10 cellular contexts compared by ENCODE assay signal in genomic region chr2:218860950-218861381, GRCh38. TPM values are rescaled to one million over a fixed set of nuclear protein-coding genes. Genes with fewer than 3 reads are reported as not detected.
DNase-seq lines count a peak whose midpoint lies in the region; TF ChIP-seq lines count a peak whose summit lies in the region.
"Had no signal": no experiment of that assay in that cellular context is flagged by ENCODE, and none has a peak within 500 bp of the region (broad histone marks: within the 10 kb centered on the region; RNA-seq: fewer than 3 reads in every experiment).

No MANE protein-coding gene starts in this region.

- H3K9me3 ChIP-seq in breast epithelium: no peaks in the 10 kb centered on the region
- H3K9me3 ChIP-seq in ascending aorta: no peaks in the 10 kb centered on the region

- no TSS peak for BruUV-seq in MCF 10A (replicated peaks; lab: Mats Ljungman, UMichigan)

- H3K4me1 ChIP-seq in breast epithelium: no peaks in the 10 kb centered on the region
- peaks cover 0 to 14% of the 10 kb centered on the region in 2 donors for H3K4me1 ChIP-seq in ascending aorta

- H3K36me3 Mint-ChIP-seq in MCF 10A (ENCODE audit: insufficient read depth, unreplicated experiment): no peaks in the 10 kb centered on the region
- no peaks in the 10 kb centered on the region for H3K36me3 Mint-ChIP-seq in progenitor cell of endocrine pancreas (ENCODE audit: insufficient read depth)

- peaks cover 3 to 8% of the 10 kb centered on the region in 2 donors for H3K27me3 ChIP-seq in breast epithelium
- peaks cover 58% of the 10 kb centered on the region for H3K27me3 ChIP-seq in brain microvascular endothelial cell (replicated peaks)
- peaks cover 28% of the 10 kb centered on the region for H3K27me3 ChIP-seq in ascending aorta

- intact Hi-C loops in breast epithelium (cut with DNase I; ENCODE audit: low total_unique reads): no loop called here
- intact Hi-C loops in MCF 10A (cut with micrococcal nuclease): no loop called here
- intact Hi-C loops in ascending aorta (cut with DNase I): no loop called here

- H3K27ac Mint-ChIP-seq in MCF 10A (ENCODE audit: low read depth, unreplicated experiment) (no peak overlapping the region), progenitor cell of endocrine pancreas (no peak overlapping the region)

- H3K27me3 Mint-ChIP-seq in MCF 10A (ENCODE audit: insufficient read depth, unreplicated experiment) (peaks cover 70% of the 10 kb centered on the region), progenitor cell of endocrine pancreas (peaks cover 84% of the 10 kb centered on the region)

- POLR2A ChIA-PET in MCF 10A (lab: Yijun Ruan, JAX): interaction anchor here (1.2 kb wide), 1 partner anchor 8 kb away, joined by 3 read pairs; no protein-coding TSS in a partner anchor

- H3K9me3 Mint-ChIP-seq in MCF 10A (ENCODE audit: unreplicated experiment) (no peaks in the 10 kb centered on the region), progenitor cell of endocrine pancreas (ENCODE audit: low read depth) (no peaks in the 10 kb centered on the region)

- peak overlapping the region; percentile 58 to 59 for H3K27ac ChIP-seq in breast epithelium
- no peak overlapping the region for H3K27ac ChIP-seq in brain microvascular endothelial cell
- H3K27ac ChIP-seq in ascending aorta: no peak overlapping the region

- CTCF ChIA-PET in MCF 10A (lab: Yijun Ruan, JAX): interaction anchor here (1.1 to 6.5 kb wide), 3 partner anchors 15 to 150 kb away, joined by 3 to 44 read pairs (median 6); partner anchors contain the start of gene TTLL4

- in situ Hi-C loops in brain microvascular endothelial cell (cut with HindIII; ENCODE audit: low pct_ligation_motif_present, low sequenced_read_pairs): no loop called here

- TF ChIP-seq CTCF in breast epithelium (IDR thresholded peaks at IDR 0.05) (no peak), MCF 10A (IDR thresholded peaks at IDR 0.05; ENCODE audit: unreplicated experiment) (no peak), fibroblast of villous mesenchyme (IDR thresholded peaks at IDR 0.05; ENCODE audit: insufficient read depth, low read depth, low read length) (no peak), progenitor cell of endocrine pancreas (IDR thresholded peaks at IDR 0.05; ENCODE audit: unreplicated experiment) (no peak), brain microvascular endothelial cell (IDR thresholded peaks at IDR 0.05; ENCODE audit: low read depth, low read length, missing control alignments) (no peak), ascending aorta (IDR thresholded peaks at IDR 0.05) (no peak)

- H3K36me3 ChIP-seq in breast epithelium (no peaks in the 10 kb centered on the region), brain microvascular endothelial cell (replicated peaks) (no peaks in the 10 kb centered on the region), ascending aorta (no peaks in the 10 kb centered on the region)

- H3K4me3 ChIP-seq in breast epithelium: peak overlapping the region in 2 of 3 donors; percentile 61 to 81
- H3K4me3 ChIP-seq in fibroblast of villous mesenchyme (ENCODE audit: low read depth, low read length): no peak overlapping the region
- no peak overlapping the region for H3K4me3 ChIP-seq in brain microvascular endothelial cell (ENCODE audit: low read depth, low read length)
- peak overlapping the region in 1 of 2 donors; percentile 57 for H3K4me3 ChIP-seq in ascending aorta

- H3K4me1 Mint-ChIP-seq in MCF 10A (ENCODE audit: insufficient read depth, unreplicated experiment): peaks cover 5% of the 10 kb centered on the region
- peaks cover 11% of the 10 kb centered on the region for H3K4me1 Mint-ChIP-seq in progenitor cell of endocrine pancreas (ENCODE audit: low read depth)

- H3K4me3 Mint-ChIP-seq in MCF 10A (ENCODE audit: unreplicated experiment) (no peak overlapping the region), progenitor cell of endocrine pancreas (ENCODE audit: low read depth) (peak overlapping the region; percentile 29)

- DNase-seq in breast epithelium (ENCODE audit: low spot score in 2 of 2) (peak; percentile 52 to 74), MCF 10A (ENCODE audit: unreplicated experiment) (no peak), RPMI7951 (ENCODE audit: low read depth) (peak; percentile 97), fibroblast of villous mesenchyme (ENCODE audit: low read depth) (peak; percentile 70), progenitor cell of endocrine pancreas (ENCODE audit: low spot score, unreplicated experiment) (no peak), brain microvascular endothelial cell (no peak), ascending aorta (ENCODE audit: low spot score in 2 of 2) (no peak)
- DNase-seq in activated CD4-positive, alpha-beta T cell treated with anti-CD3 and anti-CD28 coated beads, Interleukin-2, amount 50 U/mL, for 1 hour: no peak

- no peak for TF ChIP-seq POLR2A in breast epithelium (IDR thresholded peaks at IDR 0.05)

RNA-seq across cellular contexts. Expression of gene WNT6, which starts 1.4 kb away (rescaled TPM):
- total RNA-seq in breast epithelium (1 to 10 TPM in 2 of 3 donors, under 1 TPM in 1; 0.48 to 3.3 (median 1.3) TPM), MCF 10A (2022) (not detected in 2 replicates), fibroblast of villous mesenchyme (not detected in 2 replicates), progenitor cell of endocrine pancreas (0.72 and 1.5 TPM in 2 replicates), ascending aorta (1.2 TPM)
- 3.4 and 4.2 TPM in 2 replicates for total RNA-seq in RPMI7951 (2014; rRNA removed; shearing (Covaris generic))
- total RNA-seq: mononuclear cell; T-helper 2 cell treated with Interferon-gamma antibody and Interleukin-4, amounts not matched to agents 100 ng/mL and 5 ng/mL, for 36 hours had no signal

RNA-seq across cellular contexts. Expression of gene WNT10A, which starts 19.7 kb away (rescaled TPM):
- 1 to 10 TPM in 1 of 3 donors, under 1 TPM in 1, not detected in 1; 0.88 to 2.9 TPM for total RNA-seq in breast epithelium
- total RNA-seq in MCF 10A (2022): 0.44 TPM in 1 of 2 replicates, not detected in the other
- total RNA-seq in RPMI7951 (2014; rRNA removed; shearing (Covaris generic)): 0.72 and 1.4 TPM in 2 replicates
- not detected in 2 replicates for total RNA-seq in fibroblast of villous mesenchyme
- total RNA-seq in progenitor cell of endocrine pancreas: not detected in 2 replicates
- not detected for total RNA-seq in ascending aorta

RNA-seq across cellular contexts. Expression of gene PRKAG3, which starts 29.4 kb away (rescaled TPM):
- total RNA-seq in breast epithelium (not detected), MCF 10A (2022) (not detected in 2 replicates), fibroblast of villous mesenchyme (not detected in 2 replicates), progenitor cell of endocrine pancreas (not detected in 2 replicates), ascending aorta (not detected)
- not detected in 2 replicates for total RNA-seq in RPMI7951 (2014; rRNA removed; shearing (Covaris generic))
- total RNA-seq: mononuclear cell; T-helper 2 cell treated with Interferon-gamma antibody and Interleukin-4, amounts not matched to agents 100 ng/mL and 5 ng/mL, for 36 hours had no signal

Comparison
In these comparisons a context has a peak if more than half of its experiments do, and no peak if none do; other contexts are left out.
1. DNase-seq: peak in breast epithelium (2 of 2), RPMI7951 (single experiment) and fibroblast of villous mesenchyme (single experiment); none in MCF 10A (single experiment), progenitor cell of endocrine pancreas (single experiment), brain microvascular endothelial cell (single experiment), ascending aorta (0 of 2) and activated CD4-positive, alpha-beta T cell treated with anti-CD3 and anti-CD28 coated beads, Interleukin-2, amount 50 U/mL, for 1 hour (single experiment).
2. H3K27ac ChIP-seq: peak in breast epithelium (2 of 2); none in brain microvascular endothelial cell (single experiment) and ascending aorta (0 of 2).
3. H3K4me3 ChIP-seq: peak in breast epithelium (2 of 3); none in fibroblast of villous mesenchyme (single experiment) and brain microvascular endothelial cell (single experiment).